ENCODE assay signal across 8 cellular contexts in the genomic region with DNA sequence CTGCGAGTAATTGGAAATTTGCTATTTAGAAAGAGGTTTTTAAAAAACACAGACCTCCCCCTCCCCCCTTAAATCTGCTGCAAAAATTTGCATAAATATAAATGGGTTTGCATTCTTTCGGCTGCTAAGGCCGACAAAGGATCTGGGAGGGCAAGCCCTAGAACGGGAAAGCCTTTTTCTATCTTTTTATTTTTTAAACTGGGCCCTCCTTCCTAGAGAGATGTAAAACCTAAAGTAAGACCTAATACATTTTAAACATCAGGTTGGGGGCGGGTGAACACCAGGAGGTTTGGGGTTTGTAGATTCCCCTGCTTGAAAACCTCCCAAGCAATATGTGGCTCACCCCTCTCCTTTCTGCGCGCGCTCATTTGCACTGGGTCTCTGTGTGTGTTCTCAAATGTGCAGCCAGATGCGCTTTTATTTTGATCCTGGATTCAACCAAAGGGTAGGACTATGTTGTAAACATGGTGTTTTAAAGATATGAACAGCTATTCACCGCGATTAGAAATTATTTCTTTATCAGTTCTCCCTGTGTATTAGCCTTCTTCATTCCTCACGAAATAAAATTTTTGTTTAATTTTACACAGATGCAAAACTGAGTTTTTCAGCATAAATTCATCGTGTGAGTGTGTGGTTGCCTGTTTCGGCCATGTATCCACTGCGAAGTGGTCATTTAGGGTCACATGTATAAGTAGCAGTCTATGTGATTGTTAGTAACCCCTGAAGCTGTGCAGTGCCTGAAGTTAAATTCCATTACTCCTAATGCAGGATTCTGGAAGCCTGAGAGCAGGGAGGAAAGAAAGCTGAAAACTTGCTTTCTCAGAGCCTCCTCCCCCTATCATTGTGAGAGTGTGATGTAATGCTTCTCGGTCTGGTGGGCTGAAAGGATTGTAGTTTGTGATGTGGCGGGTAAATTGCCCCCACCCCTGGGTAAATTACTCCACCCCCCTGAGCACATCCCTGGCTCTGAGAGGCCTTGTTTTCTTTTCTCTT. TPM values are rescaled to one million over a fixed set of nuclear protein-coding genes. Genes with fewer than 3 reads are reported as not detected.
DNase-seq lines count a peak whose midpoint lies in the region; ATAC-seq and TF ChIP-seq lines count a peak whose summit lies in the region.

No MANE protein-coding gene starts in this region.

- no peak for TF ChIP-seq CTCF in kidney epithelial cell (IDR thresholded peaks at IDR 0.05; ENCODE audit: insufficient read depth, low read length, poor library complexity, severe bottlenecking)

- H3K4me1 ChIP-seq in CD8-positive, alpha-beta memory T cell (ENCODE audit: insufficient read depth, low read length): peaks cover 61% of the 10 kb centered on the region
- H3K4me1 ChIP-seq in HUES6 (ENCODE audit: control insufficient read depth, insufficient read depth, low read length): peaks cover 49% of the 10 kb centered on the region

- CTCF ChIA-PET in CD8-positive, alpha-beta memory T cell (lab: Charles Lee): interaction anchor here (1.5 kb wide), 1 partner anchor 134 kb away, joined by 7 read pairs; no protein-coding TSS in a partner anchor

- peak overlapping the region; percentile 97 for H3K9ac ChIP-seq in HUES6 (ENCODE audit: low read length)

- H3K36me3 ChIP-seq in CD8-positive, alpha-beta memory T cell (ENCODE audit: insufficient read depth, low read length): no peaks in the 10 kb centered on the region
- no peaks in the 10 kb centered on the region for H3K36me3 ChIP-seq in HUES6 (ENCODE audit: control insufficient read depth, insufficient read depth, low read length)
- H3K36me3 ChIP-seq in kidney epithelial cell (ENCODE audit: control insufficient read depth, insufficient read depth, low read length): no peaks in the 10 kb centered on the region

- peak overlapping the region; percentile 81 for H3K4me3 ChIP-seq in CD8-positive, alpha-beta memory T cell (ENCODE audit: low read length)
- H3K4me3 ChIP-seq in HUES6 (ENCODE audit: low read depth, low read length): peak overlapping the region; percentile 81
- H3K4me3 ChIP-seq in kidney epithelial cell (ENCODE audit: low read depth, low read length): peak overlapping the region; percentile 71

- H3K36me3 Mint-ChIP-seq in CD8-positive, alpha-beta memory T cell: peaks cover 0 to 5% (median 3%) of the 10 kb centered on the region in 3 donors

- peak overlapping the region; percentile 80 to 96 (median 88) for H3K27ac Mint-ChIP-seq in CD8-positive, alpha-beta memory T cell

- DNase-seq in CD8-positive, alpha-beta memory T cell: peak in 2 of 5 donors; percentile 4 to 45
- peak; percentile 67 for DNase-seq in SK-N-DZ (ENCODE audit: low spot score)
- DNase-seq in caudate nucleus (lab: John Stamatoyannopoulos, UW): peak in 16 of 61 donors; percentile 8 to 51 (median 20)
- peak; percentile 38 for DNase-seq in kidney epithelial cell (ENCODE audit: low read depth)
- peak; percentile 27 for DNase-seq in stimulated activated CD4-positive, alpha-beta T cell treated with anti-CD3 and anti-CD28 coated beads, Interleukin-4, amount 100 ng/mL, for 1 hour

- no peaks in the 10 kb centered on the region for H3K27me3 Mint-ChIP-seq in CD8-positive, alpha-beta memory T cell

- H3K4me1 Mint-ChIP-seq in CD8-positive, alpha-beta memory T cell: peaks cover 60 to 79% (median 70%) of the 10 kb centered on the region in 3 donors

- ATAC-seq in HG02852 (IDR thresholded peaks at IDR 0.05; ENCODE audit: unreplicated experiment) (no peak), HG02938 (IDR thresholded peaks at IDR 0.05; ENCODE audit: unreplicated experiment) (no peak)

- POLR2A ChIA-PET in CD8-positive, alpha-beta memory T cell (lab: Charles Lee): interaction anchor here (2.2 kb wide), 1 partner anchor 134 kb away, joined by 7 read pairs; no protein-coding TSS in a partner anchor

- H3K27ac ChIP-seq in CD8-positive, alpha-beta memory T cell (ENCODE audit: low read depth, low read length): peak overlapping the region; percentile 74
- H3K27ac ChIP-seq in HUES6 (ENCODE audit: low read depth, low read length) (peak overlapping the region; percentile 96), caudate nucleus (ENCODE audit: low read depth, low read length) (peak overlapping the region; percentile 63)

- H3K9me3 ChIP-seq in CD8-positive, alpha-beta memory T cell (ENCODE audit: low read length): no peaks in the 10 kb centered on the region
- H3K9me3 ChIP-seq in HUES6 (ENCODE audit: control insufficient read depth, insufficient read depth, low read depth, low read length): no peaks in the 10 kb centered on the region

- no peaks in the 10 kb centered on the region for H3K27me3 ChIP-seq in CD8-positive, alpha-beta memory T cell (ENCODE audit: insufficient read depth, low read length, poor library complexity, severe bottlenecking)
- H3K27me3 ChIP-seq in HUES6 (ENCODE audit: control insufficient read depth, insufficient read depth, low read length) (no peaks in the 10 kb centered on the region), kidney epithelial cell (ENCODE audit: control insufficient read depth, insufficient read depth, low read length) (no peaks in the 10 kb centered on the region)

- H3K4me3 Mint-ChIP-seq in CD8-positive, alpha-beta memory T cell: peak overlapping the region; percentile 82 to 93 (median 88)

- H3K9me3 Mint-ChIP-seq in CD8-positive, alpha-beta memory T cell: no peaks in the 10 kb centered on the region

RNA-seq across cellular contexts. Expression of a gene that starts 1.0 kb away (rescaled TPM):
- total RNA-seq in CD8-positive, alpha-beta memory T cell: 10 to 100 TPM; 32.8 to 37.8 TPM
- polyA plus RNA-seq in CD8-positive, alpha-beta memory T cell: 109 TPM
- polyA plus RNA-seq in SK-N-DZ (2014; cell fraction: cytosol; rRNA removed): 3.6 and 6.3 TPM in 2 replicates
- polyA plus RNA-seq in SK-N-DZ (2014; cell fraction: nucleus; rRNA removed): 4.0 and 5.9 TPM in 2 replicates
- 24.9 and 26.7 TPM in 2 replicates for total RNA-seq in kidney epithelial cell
